In genomic region chr3:61812085-61812484, GRCh38 we compare ENCODE assay signal across 1 cellular context.
TF ChIP-seq lines count a peak whose summit lies in the region.

No MANE protein-coding gene starts in this region.

TF ChIP-seq in WTC11, 78 proteins besides CTCF, POLR2A, EP300 and RAD21 (continued from another document):
- TF ChIP-seq ZNF532 (CRISPR knock-in tag; IDR thresholded peaks at IDR 0.05; ENCODE audit: borderline replicate concordance) (no peak), TCF7 (CRISPR knock-in tag; IDR thresholded peaks at IDR 0.05; ENCODE audit: low read depth) (no peak), ZBTB43 (CRISPR knock-in tag; IDR thresholded peaks at IDR 0.05) (no peak)
TF ChIP-seq in WTC11: peak in this region for 0.
